In genomic region chr10:51747211-51747610, GRCh38 we compare ENCODE assay signal across 21 cellular contexts.
"Had no signal": no experiment of that assay in that cellular context is flagged by ENCODE, and none has a peak within 500 bp of the region (broad histone marks: within the 10 kb centered on the region; RNA-seq: fewer than 3 reads in every experiment).

No MANE protein-coding gene starts in this region.

- H3K4me1 ChIP-seq: adrenal gland, body of pancreas, left lung, spleen, transverse colon had no signal

- H3K4me3 ChIP-seq: adrenal gland, body of pancreas, heart left ventricle, left lung, spleen, transverse colon had no signal

- H3K27me3 ChIP-seq: adrenal gland, body of pancreas, heart left ventricle, left lung, spleen, transverse colon had no signal

- H3K9me3 ChIP-seq: adrenal gland, body of pancreas, heart left ventricle, left lung, spleen, transverse colon had no signal

- H3K36me3 ChIP-seq: adrenal gland, heart left ventricle, left lung, spleen, transverse colon had no signal

- H3K27ac ChIP-seq: adrenal gland, body of pancreas, heart left ventricle, left lung, spleen, transverse colon had no signal

- DNase-seq: activated CD4-positive, alpha-beta T cell treated with anti-CD3 and anti-CD28 coated beads for 36 hours; activated CD4-positive, alpha-beta T cell treated with anti-CD3 and anti-CD28 coated beads, Interleukin-2, amount 50 U/mL, for 48 hours; activated CD4-positive, CD25-positive, alpha-beta regulatory T cell; activated CD8-positive, alpha-beta memory T cell treated with anti-CD3 and anti-CD28 coated beads for 24 hours; activated effector memory CD4-positive, alpha-beta T cell treated with anti-CD3 and anti-CD28 coated beads, Interleukin-2, amount 50 U/mL, for 16 hours; activated naive CD4-positive, alpha-beta T cell treated with anti-CD3 and anti-CD28 coated beads for 36 hours; activated naive CD8-positive, alpha-beta T cell treated with anti-CD3 and anti-CD28 coated beads for 36 hours; adrenal gland; aorta; body of pancreas; cortex of kidney; foreskin fibroblast; heart left ventricle; left lung; naive B cell; posterior cingulate gyrus; right cardiac atrium; spleen; stimulated activated naive CD4-positive, alpha-beta T cell treated with Interleukin-2 at 50 U/mL for 16 hours; T-helper 1 cell; transverse colon had no signal
